ENCODE assay signal across 18 cellular contexts in genomic region chr3:181735921-181736320, GRCh38. TPM values are rescaled to one million over a fixed set of nuclear protein-coding genes. Genes with fewer than 3 reads are reported as not detected.
A peak's percentile ranks its signal among the peaks of the same experiment; 100 is the strongest.
DNase-seq lines count a peak whose midpoint lies in the region; ATAC-seq and TF ChIP-seq lines count a peak whose summit lies in the region.
"Had no signal": no experiment of that assay in that cellular context is flagged by ENCODE, and none has a peak within 500 bp of the region (broad histone marks: within the 10 kb centered on the region; RNA-seq: fewer than 3 reads in every experiment).

No MANE protein-coding gene starts in this region.

- H3K36me3 ChIP-seq in OCI-LY1 (ENCODE audit: insufficient read depth, low read length), result peaks cover 67% of the 10 kb centered on the region

- H3K9me2 ChIP-seq in OCI-LY1 (ENCODE audit: low read depth, low read length), result no peaks in the 10 kb centered on the region

- H2AFZ ChIP-seq in OCI-LY1 (ENCODE audit: low read length), result no peak overlapping the region

- H3F3A ChIP-seq in OCI-LY1 (ENCODE audit: insufficient read depth, low read length), result no peaks in the 10 kb centered on the region

- H3K27me3 ChIP-seq in OCI-LY1 (ENCODE audit: insufficient read depth, low read length), result no peaks in the 10 kb centered on the region

- H3K4me1 ChIP-seq in OCI-LY1 (ENCODE audit: insufficient read depth, low read length, severe bottlenecking), result peaks cover 100% of the 10 kb centered on the region
- H3K4me1 ChIP-seq: Caco-2 had no signal

- H3K79me2 ChIP-seq in OCI-LY1 (ENCODE audit: insufficient read depth, low read length), result peaks cover 65% of the 10 kb centered on the region

- H3K9me3 ChIP-seq in OCI-LY1 (ENCODE audit: low read length), result no peaks in the 10 kb centered on the region
- H3K9me3 ChIP-seq: Caco-2 had no signal

- H4K20me1 ChIP-seq in OCI-LY1 (ENCODE audit: insufficient read depth, low read length), result no peaks in the 10 kb centered on the region

- peak overlapping the region; percentile 21; the same call in 1 of the 2 replicates for H3K9ac ChIP-seq in OCI-LY1 (ENCODE audit: low read length)

- no peak for ATAC-seq in HG03457 (IDR thresholded peaks at IDR 0.05; ENCODE audit: unreplicated experiment)

- H3K4me3 ChIP-seq in OCI-LY1 (ENCODE audit: low read depth, low read length, poor library complexity, severe bottlenecking), result no peak overlapping the region

- no peaks in the 10 kb centered on the region for H3K27me3 Mint-ChIP-seq in endothelial cell (ENCODE audit: unreplicated experiment)

- no peaks in the 10 kb centered on the region for H3K4me1 Mint-ChIP-seq in endothelial cell (ENCODE audit: unreplicated experiment)
- H3K4me1 Mint-ChIP-seq: B cell; CD4-positive, CD25-positive, alpha-beta regulatory T cell had no signal

- peak overlapping the region; percentile 69 for H3K27ac ChIP-seq in OCI-LY1 (ENCODE audit: low read depth, low read length, poor library complexity, severe bottlenecking)
- H3K27ac ChIP-seq in cingulate gyrus (ENCODE audit: low read depth, low read length), result peak overlapping the region; percentile 42

- peak overlapping the region; percentile 38; the same call in 1 of the 2 replicates for H3K4me2 ChIP-seq in OCI-LY1 (ENCODE audit: low read length)

- no peak overlapping the region for H3K27ac Mint-ChIP-seq in endothelial cell (ENCODE audit: unreplicated experiment)
- H3K27ac Mint-ChIP-seq: B cell; CD4-positive, CD25-positive, alpha-beta regulatory T cell had no signal

- H3K4me3 Mint-ChIP-seq in endothelial cell (ENCODE audit: unreplicated experiment), result no peak overlapping the region
- H3K4me3 Mint-ChIP-seq: B cell; CD4-positive, CD25-positive, alpha-beta regulatory T cell had no signal

- no peaks in the 10 kb centered on the region for H3K9me3 Mint-ChIP-seq in endothelial cell (ENCODE audit: unreplicated experiment)

- TF ChIP-seq CTCF in OCI-LY1 (IDR thresholded peaks at IDR 0.05; ENCODE audit: low read length) (no peak), endothelial cell (IDR thresholded peaks at IDR 0.05; ENCODE audit: unreplicated experiment) (no peak)

- H3K36me3 Mint-ChIP-seq in endothelial cell (ENCODE audit: low read depth, unreplicated experiment), result no peaks in the 10 kb centered on the region
- H3K36me3 Mint-ChIP-seq: CD4-positive, CD25-positive, alpha-beta regulatory T cell had no signal

- DNase-seq in NCI-H69 (lab: John Stamatoyannopoulos, UW) (peak; percentile 82), pons (ENCODE audit: low spot score) (peak; percentile 19), NCI-H2081 treated with DMSO at 0.1 percent for 48 hours (lab: John Stamatoyannopoulos, UW) (no peak), endothelial cell (ENCODE audit: low spot score) (no peak)
- DNase-seq: Caco-2; CD4-positive, CD25-positive, alpha-beta regulatory T cell; DMS153; NCI-H1048; NCI-H1436 treated with DMSO at 0.1 percent for 48 hours; NCI-H2107; NCI-H446; NCI-H82; SHP77 had no signal

RNA-seq across cellular contexts. Expression of gene SOX2, which starts 24.2 kb away (rescaled TPM):
- total RNA-seq in endothelial cell (ENCODE audit: unreplicated experiment), result 1.4 TPM
- total RNA-seq: B cell; CD4-positive, CD25-positive, alpha-beta regulatory T cell; MCF 10A had no signal

Comparison
In these comparisons a context has a peak if more than half of its experiments do, and no peak if none do; other contexts are left out.
1. DNase-seq: peak in NCI-H69 (single experiment) and pons (single experiment); none in NCI-H2081 treated with DMSO at 0.1 percent for 48 hours (single experiment) and endothelial cell (single experiment).